In genomic region chr1:236685205-236685916, GRCh38 we compare ENCODE assay signal across 9 cellular contexts. TPM values are rescaled to one million over a fixed set of nuclear protein-coding genes. Genes with fewer than 3 reads are reported as not detected.
A peak's percentile ranks its signal among the peaks of the same experiment; 100 is the strongest.
DNase-seq lines count a peak whose midpoint lies in the region; ATAC-seq lines count a peak whose summit lies in the region.
"Had no signal": no experiment of that assay in that cellular context is flagged by ENCODE, and none has a peak within 500 bp of the region (broad histone marks: within the 10 kb centered on the region; RNA-seq: fewer than 3 reads in every experiment).

No MANE protein-coding gene starts in this region.

- no peak for DNase-seq in activated T-cell treated with anti-CD3 and anti-CD28 coated beads, Interleukin-2, amount 50 U/mL, for 4 hours
- DNase-seq in activated T-cell treated with anti-CD3 and anti-CD28 coated beads, Interleukin-2, amount 50 U/mL, for 1 hour = no peak
- DNase-seq in NCI-H2081 treated with DMSO at 0.1 percent for 48 hours (lab: John Stamatoyannopoulos, UW) (peak; percentile 38), retina (peak; percentile 26), AG08395 (ENCODE audit: low spot score) (no peak), NCI-H2227 (lab: John Stamatoyannopoulos, UW; ENCODE audit: unreplicated experiment) (no peak)
- DNase-seq in effector memory CD8-positive, alpha-beta T cell = no peak
- DNase-seq: NCI-H1436 treated with DMSO at 0.1 percent for 48 hours had no signal

- H3K36me3 Mint-ChIP-seq in activated T-cell treated with anti-CD3 and anti-CD28 coated beads, Interleukin-2, amount 50 U/mL, for 4 hours (ENCODE audit: insufficient read depth) = no peaks in the 10 kb centered on the region
- no peaks in the 10 kb centered on the region for H3K36me3 Mint-ChIP-seq in effector memory CD8-positive, alpha-beta T cell (ENCODE audit: insufficient read depth)

- H3K27me3 Mint-ChIP-seq in activated T-cell treated with anti-CD3 and anti-CD28 coated beads, Interleukin-2, amount 50 U/mL, for 4 hours (ENCODE audit: low read depth) = peaks cover 40% of the 10 kb centered on the region
- peaks cover 37 to 42% of the 10 kb centered on the region in 2 donors for H3K27me3 Mint-ChIP-seq in effector memory CD8-positive, alpha-beta T cell

- ATAC-seq in activated T-cell treated with anti-CD3 and anti-CD28 coated beads, Interleukin-2, amount 50 U/mL, for 4 hours = no peak
- ATAC-seq in effector memory CD8-positive, alpha-beta T cell (replicated peaks) = no peak
- ATAC-seq in GM21529 (IDR thresholded peaks at IDR 0.05; ENCODE audit: unreplicated experiment) = no peak

- H3K27ac Mint-ChIP-seq in effector memory CD8-positive, alpha-beta T cell = peak overlapping the region in 1 of 2 donors; percentile 17

- peaks cover 14% of the 10 kb centered on the region for H3K4me1 Mint-ChIP-seq in activated T-cell treated with anti-CD3 and anti-CD28 coated beads, Interleukin-2, amount 50 U/mL, for 4 hours (ENCODE audit: low read depth)
- H3K4me1 Mint-ChIP-seq in effector memory CD8-positive, alpha-beta T cell (ENCODE audit: low read depth in 2 of 2) = peaks cover 3 to 17% of the 10 kb centered on the region in 2 donors

- peaks cover 5% of the 10 kb centered on the region for H3K9me3 Mint-ChIP-seq in activated T-cell treated with anti-CD3 and anti-CD28 coated beads, Interleukin-2, amount 50 U/mL, for 4 hours
- peaks cover 0 to 5% of the 10 kb centered on the region in 2 donors for H3K9me3 Mint-ChIP-seq in effector memory CD8-positive, alpha-beta T cell

- peak overlapping the region; percentile 15 for H3K4me3 Mint-ChIP-seq in activated T-cell treated with anti-CD3 and anti-CD28 coated beads, Interleukin-2, amount 50 U/mL, for 4 hours
- H3K4me3 Mint-ChIP-seq in effector memory CD8-positive, alpha-beta T cell = peak overlapping the region; percentile 42 to 77

RNA-seq across cellular contexts. Expression of gene ACTN2, which starts 0.9 kb away (rescaled TPM):
- under 1 TPM; 0.24 to 0.63 (median 0.34) TPM for total RNA-seq in activated T-cell treated with anti-CD3 and anti-CD28 coated beads, Interleukin-2, amount 50 U/mL, for 4 hours

Comparison
In these comparisons a context has a peak if more than half of its experiments do, and no peak if none do; other contexts are left out.
1. DNase-seq: peak in NCI-H2081 treated with DMSO at 0.1 percent for 48 hours (single experiment) and retina (single experiment); none in activated T-cell treated with anti-CD3 and anti-CD28 coated beads, Interleukin-2, amount 50 U/mL, for 4 hours (single experiment), activated T-cell treated with anti-CD3 and anti-CD28 coated beads, Interleukin-2, amount 50 U/mL, for 1 hour (single experiment), effector memory CD8-positive, alpha-beta T cell (0 of 3), AG08395 (single experiment) and NCI-H2227 (single experiment).